In the genomic region with DNA sequence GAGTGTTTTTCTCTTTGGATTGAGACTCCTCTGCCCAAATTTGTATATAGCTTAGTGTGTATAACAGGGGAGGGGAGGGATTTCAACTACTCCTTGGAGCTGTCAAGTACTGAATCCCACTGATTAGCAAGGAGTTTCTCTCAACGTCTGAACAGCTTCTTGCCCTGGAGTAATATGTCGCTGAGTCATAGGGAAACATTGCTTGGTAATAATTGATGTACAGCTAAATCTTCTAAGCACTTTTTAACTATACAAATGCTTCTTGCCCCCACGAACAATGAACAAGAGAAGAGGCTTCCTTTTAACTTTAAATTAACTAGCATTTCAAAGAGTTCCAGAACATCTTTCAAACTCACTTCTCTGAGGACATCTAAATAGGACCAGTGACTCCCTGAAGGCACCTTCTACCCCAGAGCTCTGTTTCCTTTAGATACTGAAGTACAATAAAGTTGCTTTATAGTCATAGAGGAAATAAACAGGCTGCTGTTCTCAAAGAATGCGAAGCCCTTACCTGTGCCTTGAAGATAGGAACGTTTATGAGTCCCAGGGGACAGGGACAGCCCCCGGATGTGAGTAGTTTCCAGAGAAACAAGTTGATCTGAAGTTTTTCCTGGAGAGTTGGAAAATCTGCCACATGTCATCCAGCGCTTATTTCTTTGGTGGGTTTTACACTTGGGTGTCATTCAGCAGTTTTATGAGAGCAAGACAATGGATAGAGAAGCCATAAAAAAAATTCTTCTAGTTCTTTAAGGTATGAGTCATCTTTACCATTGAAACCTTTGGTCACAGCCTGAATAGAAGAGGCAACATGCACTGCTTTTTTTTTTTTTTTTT, we compare ENCODE assay signal across 10 cellular contexts.
DNase-seq lines count a peak whose midpoint lies in the region; ATAC-seq and TF ChIP-seq lines count a peak whose summit lies in the region.
"Had no signal": no experiment of that assay in that cellular context is flagged by ENCODE, and none has a peak within 500 bp of the region (broad histone marks: within the 10 kb centered on the region; RNA-seq: fewer than 3 reads in every experiment).

No MANE protein-coding gene starts in this region.

- intact Hi-C loops in Caco-2 (cut with micrococcal nuclease; ENCODE audit: unreplicated experiment) = loop anchor here (1.0 to 10.0 kb wide), 6 partner anchors 17 to 1020 kb away; a partner anchor contains a TSS

- 0 out of 2 replicates have a peak, but pooled peaks cover 7% of the 10 kb centered on the region for H3K9me3 ChIP-seq in Caco-2
- no peaks in the 10 kb centered on the region for H3K9me3 ChIP-seq in SJCRH30 (replicated peaks)

- H3K27me3 ChIP-seq in Caco-2 (replicated peaks; ENCODE audit: control insufficient read depth, insufficient read depth, low read length) (no peaks in the 10 kb centered on the region), SJCRH30 (peaks cover 3% of the 10 kb centered on the region; the same call in 1 of the 2 replicates)

- H3K27ac ChIP-seq in SJCRH30 = no peak overlapping the region
- no peak overlapping the region for H3K27ac ChIP-seq in substantia nigra (ENCODE audit: low read depth, low read length, poor library complexity, severe bottlenecking)

- H3K36me3 ChIP-seq in Caco-2 (ENCODE audit: control insufficient read depth, insufficient read depth, low read length) = no peaks in the 10 kb centered on the region
- no peaks in the 10 kb centered on the region for H3K36me3 ChIP-seq in SJCRH30

- CTCF ChIA-PET in Caco-2 (lab: Charles Lee) = no interaction called here

- H3K9me3 Mint-ChIP-seq in Caco-2 (ENCODE audit: unreplicated experiment) = peaks cover 21% of the 10 kb centered on the region

- BruUV-seq in Caco-2 (replicated peaks; lab: Mats Ljungman, UMichigan) = TSS peak; percentile 81

- POLR2A ChIA-PET in Caco-2 (lab: Charles Lee) = no interaction called here

- H3K4me3 Mint-ChIP-seq in Caco-2 (ENCODE audit: unreplicated experiment) = peak overlapping the region; percentile 73

- DNase-seq in Caco-2 = peak; percentile 82 to 92
- peak; percentile 5 to 26 for DNase-seq in SJCRH30
- peak; percentile 5 for DNase-seq in hepatic stellate cell (ENCODE audit: low spot score)
- DNase-seq in substantia nigra (lab: John Stamatoyannopoulos, UW) = no peak
- no peak for DNase-seq in T-helper 9 cell
- DNase-seq in NCI-H1694 treated with DMSO at 0.1 percent for 48 hours (lab: John Stamatoyannopoulos, UW) = no peak
- DNase-seq: stimulated activated CD8-positive, alpha-beta memory T cell treated with anti-CD3 and anti-CD28 coated beads, Interleukin-4, amount 100 ng/mL, for 48 hours had no signal

- no peak for TF ChIP-seq CTCF in Caco-2 (IDR thresholded peaks at IDR 0.05; ENCODE audit: insufficient read depth in 1 of 2, low read depth in 1 of 2, low read length in 1 of 2, severe bottlenecking in 1 of 2, unreplicated experiment in 1 of 2)

- peaks cover 69% of the 10 kb centered on the region for H3K4me1 ChIP-seq in Caco-2
- peaks cover 22% of the 10 kb centered on the region for H3K4me1 ChIP-seq in SJCRH30

- H3K4me3 ChIP-seq in Caco-2 (ENCODE audit: low read depth, low read length) = peak overlapping the region; percentile 23
- H3K4me3 ChIP-seq in SJCRH30 = no peak overlapping the region

- H3K4me1 Mint-ChIP-seq in Caco-2 (ENCODE audit: low read depth, unreplicated experiment) = peaks cover 63% of the 10 kb centered on the region

- no peaks in the 10 kb centered on the region for H3K27me3 Mint-ChIP-seq in Caco-2 (ENCODE audit: insufficient read depth, unreplicated experiment)

- peaks cover 6% of the 10 kb centered on the region for H3K36me3 Mint-ChIP-seq in Caco-2 (ENCODE audit: insufficient read depth, unreplicated experiment)

- peak; percentile 47 for ATAC-seq in HG02610 (IDR thresholded peaks at IDR 0.05; ENCODE audit: unreplicated experiment)
- no peak for ATAC-seq in GM21723 (IDR thresholded peaks at IDR 0.05; ENCODE audit: unreplicated experiment)
- ATAC-seq: left lobe of liver had no signal

- H3K27ac Mint-ChIP-seq in Caco-2 (ENCODE audit: unreplicated experiment) = peak overlapping the region; percentile 92

Comparison
In these comparisons a context has a peak if more than half of its experiments do, and no peak if none do; other contexts are left out.
1. DNase-seq: peak in Caco-2 (2 of 2), SJCRH30 (2 of 2) and hepatic stellate cell (single experiment); none in substantia nigra (0 of 49), T-helper 9 cell (single experiment) and NCI-H1694 treated with DMSO at 0.1 percent for 48 hours (single experiment).